Comparison of ENCODE assay signal across 8 cellular contexts in the genomic region with DNA sequence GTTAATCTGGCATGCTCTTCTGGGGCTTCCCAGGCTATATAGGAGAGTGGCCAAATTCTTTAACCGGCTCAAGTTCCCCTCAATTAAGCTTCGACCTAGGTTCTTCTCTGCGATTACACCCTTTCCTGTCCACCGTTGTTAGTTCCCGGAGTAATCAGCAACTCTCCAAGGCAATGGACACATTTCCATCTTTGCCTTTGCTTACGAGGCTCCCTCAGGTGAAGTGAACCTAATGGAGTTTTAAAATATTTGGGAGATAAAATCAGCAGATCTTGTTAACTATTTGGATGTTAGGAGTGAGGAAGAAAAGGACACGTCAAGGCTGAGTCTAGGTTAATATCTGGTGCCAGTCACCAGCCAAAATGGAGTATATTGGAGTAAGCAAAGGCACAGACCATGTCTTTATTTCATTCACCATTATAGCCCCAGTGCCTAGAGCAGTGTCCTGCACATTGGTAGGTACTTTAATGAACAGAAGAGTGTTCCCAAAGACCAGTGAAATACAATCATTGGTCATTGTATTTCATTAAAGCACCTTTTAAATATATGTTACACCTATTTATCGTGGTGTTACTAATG. TPM values are rescaled to one million over a fixed set of nuclear protein-coding genes. Genes with fewer than 3 reads are reported as not detected.
A peak's percentile ranks its signal among the peaks of the same experiment; 100 is the strongest.
DNase-seq lines count a peak whose midpoint lies in the region; TF ChIP-seq lines count a peak whose summit lies in the region.

No MANE protein-coding gene starts in this region.

- 6% methylated on average over 8 of the region's 8 CpGs for WGBS in esophagus, 2 donors
- 4 to 6% methylated on average over 8 of the region's 8 CpGs for WGBS in sigmoid colon, 2 donors

- H3K9ac ChIP-seq in OCI-LY3 (ENCODE audit: low read length), result peak overlapping the region; percentile 78

- no peak for TF ChIP-seq CTCF in OCI-LY3 (IDR thresholded peaks at IDR 0.05; ENCODE audit: low read depth, low read length)
- TF ChIP-seq CTCF in sigmoid colon (IDR thresholded peaks at IDR 0.05), result no peak

- H3K4me3 ChIP-seq in OCI-LY3 (ENCODE audit: low read length), result peak overlapping the region; percentile 98
- peak overlapping the region; percentile 73 to 98 for H3K4me3 ChIP-seq in esophagus (ENCODE audit: low read depth in 1 of 2, low read length in 2 of 2)
- H3K4me3 ChIP-seq in sigmoid colon, result peak overlapping the region; percentile 83 to 94 (median 88)

- H3K9me3 ChIP-seq in OCI-LY3 (ENCODE audit: insufficient read depth, low read length) (no peaks in the 10 kb centered on the region), esophagus (ENCODE audit: control insufficient read depth in 2 of 2, insufficient read depth in 1 of 2, low read depth in 1 of 2, low read length in 1 of 2) (no peaks in the 10 kb centered on the region), sigmoid colon (no peaks in the 10 kb centered on the region)

- H3K4me1 ChIP-seq in OCI-LY3 (ENCODE audit: low read length) (peaks cover 18% of the 10 kb centered on the region), esophagus (ENCODE audit: control insufficient read depth in 2 of 2, insufficient read depth in 2 of 2, low read length in 1 of 2) (no peaks in the 10 kb centered on the region), sigmoid colon (peaks cover 0 to 35% (median 29%) of the 10 kb centered on the region in 4 donors)

- intact Hi-C loops in sigmoid colon (cut with DNase I), result loop anchor here (2.0 kb wide), 1 partner anchor 67 kb away; the partner anchor contains the start of gene BTF3

- H4K20me1 ChIP-seq in OCI-LY3 (ENCODE audit: insufficient read depth, low read length), result no peaks in the 10 kb centered on the region

- no peaks in the 10 kb centered on the region for H3K27me3 ChIP-seq in OCI-LY3 (ENCODE audit: low read depth, low read length)
- no peaks in the 10 kb centered on the region for H3K27me3 ChIP-seq in esophagus (ENCODE audit: control insufficient read depth in 1 of 2, insufficient read depth in 2 of 2, low read length in 2 of 2)
- H3K27me3 ChIP-seq in sigmoid colon, result no peaks in the 10 kb centered on the region

- H3K79me2 ChIP-seq in OCI-LY3 (ENCODE audit: low read length), result peaks cover 49% of the 10 kb centered on the region

- H3K36me3 ChIP-seq in OCI-LY3 (replicated peaks; ENCODE audit: low read depth, low read length) (peaks cover 5% of the 10 kb centered on the region), esophagus (ENCODE audit: control insufficient read depth in 2 of 2, insufficient read depth in 2 of 2, low read length in 1 of 2) (peaks cover 0 to 2% of the 10 kb centered on the region in 2 donors), sigmoid colon (peaks cover 0 to 46% (median 9%) of the 10 kb centered on the region in 4 donors)

- H3K4me2 ChIP-seq in OCI-LY3 (ENCODE audit: low read length), result peak overlapping the region; percentile 91

- DNase-seq in NCI-H1105 treated with DMSO at 0.1 percent for 48 hours (lab: John Stamatoyannopoulos, UW) (peak; percentile 32), NCI-H1105 (lab: John Stamatoyannopoulos, UW) (no peak), sigmoid colon (no peak), germinal center (ENCODE audit: low spot score) (no peak), NK-92 (lab: John Stamatoyannopoulos, UW; ENCODE audit: unreplicated experiment) (no peak)
- DNase-seq in NK-92 treated with Interleukin-12 subunit alpha and Interleukin-12 subunit beta, amount 100 ng/mL, for 24 hours (lab: John Stamatoyannopoulos, UW), result no peak

- no peak for TF ChIP-seq POLR2A in sigmoid colon (IDR thresholded peaks at IDR 0.05)

- H3K27ac ChIP-seq in OCI-LY3 (ENCODE audit: low read length), result peak overlapping the region; percentile 7; the same call in 1 of the 2 replicates
- H3K27ac ChIP-seq in esophagus (ENCODE audit: low read depth in 2 of 2, low read length in 1 of 2), result peak overlapping the region; percentile 73 to 98
- H3K27ac ChIP-seq in sigmoid colon, result peak overlapping the region; percentile 93 to 98 (median 96)

- no peak for TF ChIP-seq EP300 in sigmoid colon (IDR thresholded peaks at IDR 0.05)

- peak overlapping the region; percentile 75; the same call in 1 of the 2 replicates for H2AFZ ChIP-seq in OCI-LY3 (ENCODE audit: low read depth, low read length)

RNA-seq across cellular contexts. Expression of gene UTP15, which starts 0.5 kb away (rescaled TPM):
- polyA plus RNA-seq in esophagus (1 to 10 TPM; 3.4 to 5.9 TPM), sigmoid colon (1 to 10 TPM; 2.8 to 6.1 (median 3.0) TPM)
- total RNA-seq in sigmoid colon, result 10 to 100 TPM; 14.4 to 27.8 (median 16.3) TPM

RNA-seq across cellular contexts. Expression of gene ANKRA2, which starts 0.6 kb away (rescaled TPM):
- polyA plus RNA-seq in esophagus, result 10 to 100 TPM in 1 of 2 donors, 1 to 10 TPM in 1; 9.8 to 13.9 TPM
- total RNA-seq in sigmoid colon, result 10 to 100 TPM; 17.2 to 33.5 (median 24.6) TPM
- 10 to 100 TPM; 14.9 to 24.0 (median 19.2) TPM for polyA plus RNA-seq in sigmoid colon

RNA-seq across cellular contexts. Expression of gene ARHGEF28, which starts 59.9 kb away (rescaled TPM):
- polyA plus RNA-seq in esophagus (1 to 10 TPM; 5.9 to 6.5 TPM), sigmoid colon (1 to 10 TPM; 3.0 to 3.4 (median 3.0) TPM)
- 1 to 10 TPM; 3.7 to 6.9 (median 5.7) TPM for total RNA-seq in sigmoid colon

Comparison
In these comparisons a context has a peak if more than half of its experiments do, and no peak if none do; other contexts are left out.
1. H3K27ac ChIP-seq: peak in every context shown above with its lines; median percentile 96 in sigmoid colon; 86 in esophagus; 7 in OCI-LY3.